Comparison of ENCODE assay signal across 14 cellular contexts in genomic region chr7:43618073-43618472, GRCh38.
"Had no signal": no experiment of that assay in that cellular context is flagged by ENCODE, and none has a peak within 500 bp of the region (broad histone marks: within the 10 kb centered on the region; RNA-seq: fewer than 3 reads in every experiment).

No MANE protein-coding gene starts in this region.

- H3K9me3 Mint-ChIP-seq: activated T-cell treated with anti-CD3 and anti-CD28 coated beads, Interleukin-2, amount 50 U/mL, for 4 hours; naive B cell had no signal

- ATAC-seq: activated CD8-positive, alpha-beta memory T cell treated with anti-CD3 and anti-CD28 coated beads, Interleukin-2, amount 10 ng/mL, durations not matched to agents 7 days and 5 days; activated T-cell treated with anti-CD3 and anti-CD28 coated beads, Interleukin-2, amount 50 U/mL, for 4 hours; stimulated activated naive CD8-positive, alpha-beta T cell treated with anti-CD3 and anti-CD28 coated beads, Interleukin-15, Interleukin-2, amounts not matched to agents 100 U/mL and 50 U/mL, for 24 hours; upper lobe of right lung had no signal

- H3K4me1 ChIP-seq: upper lobe of right lung had no signal

- H3K4me3 ChIP-seq: esophagus muscularis mucosa, lung, suprapubic skin, upper lobe of right lung had no signal

- H3K4me3 Mint-ChIP-seq: activated CD8-positive, alpha-beta memory T cell treated with anti-CD3 and anti-CD28 coated beads, Interleukin-2, amount 10 ng/mL, durations not matched to agents 7 days and 5 days; activated naive CD8-positive, alpha-beta T cell; activated T-cell treated with anti-CD3 and anti-CD28 coated beads, Interleukin-2, amount 50 U/mL, for 4 hours; naive B cell had no signal

- H3K27me3 ChIP-seq: esophagus muscularis mucosa, suprapubic skin, upper lobe of right lung had no signal

- H3K27ac Mint-ChIP-seq: activated CD8-positive, alpha-beta memory T cell treated with anti-CD3 and anti-CD28 coated beads, Interleukin-2, amount 10 ng/mL, durations not matched to agents 7 days and 5 days; activated naive CD8-positive, alpha-beta T cell; naive B cell had no signal

- H3K27ac ChIP-seq: esophagus muscularis mucosa, suprapubic skin, upper lobe of right lung had no signal

- DNase-seq: activated CD4-positive, alpha-beta T cell treated with anti-CD3 and anti-CD28 coated beads, Interleukin-2, amount 50 U/mL, for 4 hours; activated CD8-positive, alpha-beta memory T cell treated with anti-CD3 and anti-CD28 coated beads, Interleukin-2, amount 10 ng/mL, durations not matched to agents 7 days and 5 days; activated effector memory CD4-positive, alpha-beta T cell treated with anti-CD3 and anti-CD28 coated beads, Interleukin-2, amount 50 U/mL, for 16 hours; activated T-cell treated with anti-CD3 and anti-CD28 coated beads, Interleukin-2, amount 50 U/mL, for 4 hours; hypothalamus; naive B cell; stimulated activated CD4-positive, alpha-beta T cell treated with anti-CD3 and anti-CD28 coated beads, Interleukin-4, amount 100 ng/mL, for 1 hour; stimulated activated CD8-positive, alpha-beta memory T cell treated with anti-CD3 and anti-CD28 coated beads, Interleukin-4, amount 100 ng/mL, for 48 hours; stimulated activated naive CD8-positive, alpha-beta T cell treated with anti-CD3 and anti-CD28 coated beads, Interleukin-15, Interleukin-2, amounts not matched to agents 100 U/mL and 50 U/mL, for 24 hours; upper lobe of right lung had no signal

- H3K9me3 ChIP-seq: esophagus muscularis mucosa, suprapubic skin, upper lobe of right lung had no signal

- H3K27me3 Mint-ChIP-seq: activated CD8-positive, alpha-beta memory T cell treated with anti-CD3 and anti-CD28 coated beads, Interleukin-2, amount 10 ng/mL, durations not matched to agents 7 days and 5 days; activated naive CD8-positive, alpha-beta T cell; naive B cell had no signal
